In genomic region chr2:20223345-20224190, GRCh38 we compare ENCODE assay signal across 8 cellular contexts.
A peak's percentile ranks its signal among the peaks of the same experiment; 100 is the strongest.
DNase-seq lines count a peak whose midpoint lies in the region; ATAC-seq and FAIRE-seq lines count a peak whose summit lies in the region.

No MANE protein-coding gene starts in this region.

- no peaks in the 10 kb centered on the region for H3K4me1 ChIP-seq in endocrine pancreas (ENCODE audit: control insufficient read depth, insufficient read depth, low read length)
- H3K4me1 ChIP-seq in mucosa of stomach (ENCODE audit: control insufficient read depth, insufficient read depth, low read length): peaks cover 58% of the 10 kb centered on the region

- ATAC-seq in HG03280 (IDR thresholded peaks at IDR 0.05; ENCODE audit: unreplicated experiment): peak; percentile 13

- peak; percentile 36 for DNase-seq in stimulated activated CD4-positive, alpha-beta T cell treated with anti-CD3 and anti-CD28 coated beads, Interleukin-15, amount 100 ng/mL, for 24 hours
- DNase-seq in stimulated activated CD4-positive, alpha-beta T cell treated with anti-CD3 and anti-CD28 coated beads, Interleukin-2, amount 100 ng/mL, for 48 hours: no peak
- DNase-seq in RCC 7860 (ENCODE audit: low spot score): peak; percentile 50
- no peak for DNase-seq in GM19240 (ENCODE audit: insufficient read length, low spot score)
- no peak for DNase-seq in cortex of kidney (lab: John Stamatoyannopoulos, UW)

- no peaks in the 10 kb centered on the region for H3K36me3 ChIP-seq in endocrine pancreas (ENCODE audit: control insufficient read depth, insufficient read depth, low read length)
- H3K36me3 ChIP-seq in mucosa of stomach (ENCODE audit: control insufficient read depth, insufficient read depth, low read length): no peaks in the 10 kb centered on the region

- H3K27me3 ChIP-seq in endocrine pancreas (ENCODE audit: control insufficient read depth, insufficient read depth, low read length): peaks cover 2% of the 10 kb centered on the region
- no peaks in the 10 kb centered on the region for H3K27me3 ChIP-seq in mucosa of stomach (ENCODE audit: control insufficient read depth, insufficient read depth, low read length)

- no peak for FAIRE-seq in RCC 7860 (lab: Jason Lieb, UNC)

- H3K9ac ChIP-seq in endocrine pancreas (ENCODE audit: control insufficient read depth, insufficient read depth, low read length): peak overlapping the region; percentile 63
- peak overlapping the region; percentile 92 for H3K9ac ChIP-seq in mucosa of stomach (ENCODE audit: low read length)

- H3K4me3 ChIP-seq in endocrine pancreas (ENCODE audit: control insufficient read depth, insufficient read depth, low read length) (no peak overlapping the region), mucosa of stomach (ENCODE audit: low read length) (peak overlapping the region; percentile 63)

- H3K9me3 ChIP-seq in endocrine pancreas (ENCODE audit: control insufficient read depth, low read length): no peaks in the 10 kb centered on the region
- H3K9me3 ChIP-seq in mucosa of stomach (ENCODE audit: control insufficient read depth, low read length): no peaks in the 10 kb centered on the region

Comparison
In these comparisons a context has a peak if more than half of its experiments do, and no peak if none do; other contexts are left out.
1. DNase-seq: peak in stimulated activated CD4-positive, alpha-beta T cell treated with anti-CD3 and anti-CD28 coated beads, Interleukin-15, amount 100 ng/mL, for 24 hours (single experiment) and RCC 7860 (single experiment); none in stimulated activated CD4-positive, alpha-beta T cell treated with anti-CD3 and anti-CD28 coated beads, Interleukin-2, amount 100 ng/mL, for 48 hours (0 of 2), GM19240 (single experiment) and cortex of kidney (single experiment).